8 cellular contexts compared by ENCODE assay signal in the genomic region with DNA sequence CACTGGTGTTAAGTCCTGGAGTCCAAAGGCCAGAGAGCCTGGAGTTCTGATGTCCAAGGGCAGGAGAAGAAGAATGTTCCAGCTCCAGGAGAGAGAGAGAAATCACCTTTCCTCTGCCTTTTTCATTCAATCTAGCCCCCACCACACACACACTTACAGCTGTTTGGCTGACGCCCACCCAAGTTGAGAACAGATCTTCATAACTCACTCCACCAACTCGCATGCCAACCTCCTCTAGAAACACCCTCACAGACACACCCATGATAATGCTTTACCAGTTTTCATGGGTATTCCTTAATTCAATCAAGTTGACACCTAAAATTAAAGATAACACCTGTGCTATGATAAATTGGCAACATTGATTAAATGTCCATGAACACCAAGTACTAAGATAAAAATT.
"Had no signal": no experiment of that assay in that cellular context is flagged by ENCODE, and none has a peak within 500 bp of the region (broad histone marks: within the 10 kb centered on the region; RNA-seq: fewer than 3 reads in every experiment).

No MANE protein-coding gene starts in this region.

- H3K4me3 ChIP-seq: GM12878 had no signal

- ATAC-seq: GM12878 had no signal

- DNase-seq: GDM1, GF-D8 had no signal

- FAIRE-seq: G401.6, GM12878, GM12891, GM12892, GM18507, GM19239 had no signal
